ENCODE assay signal across 8 cellular contexts in genomic region chr13:114226699-114227323, GRCh38. TPM values are rescaled to one million over a fixed set of nuclear protein-coding genes. Genes with fewer than 3 reads are reported as not detected.
DNase-seq lines count a peak whose midpoint lies in the region; ATAC-seq, FAIRE-seq and TF ChIP-seq lines count a peak whose summit lies in the region.

No MANE protein-coding gene starts in this region.

- peak; percentile 99 for TF ChIP-seq CTCF in DND-41 (IDR thresholded peaks at IDR 0.05; ENCODE audit: borderline replicate concordance, extremely low read depth, low read length, poor library complexity, severe bottlenecking)
- TF ChIP-seq CTCF in pancreas (IDR thresholded peaks at IDR 0.05) = peak; percentile 69 to 91 (median 82)
- TF ChIP-seq CTCF in type B pancreatic cell (conservative IDR thresholded peaks at IDR 0.05) = peak; percentile 95

- H2AFZ ChIP-seq in DND-41 (ENCODE audit: low read depth, low read length) (no peak overlapping the region), GM23248 (no peak overlapping the region)

- H3K4me3 Mint-ChIP-seq in type B pancreatic cell = no peak overlapping the region

- no peak for FAIRE-seq in pancreas (lab: Jason Lieb, UNC)

- H3K79me2 ChIP-seq in DND-41 (ENCODE audit: insufficient read depth, low read length) = no peaks in the 10 kb centered on the region
- H3K79me2 ChIP-seq in GM23248 (ENCODE audit: insufficient read depth) = no peaks in the 10 kb centered on the region

- H3K4me1 ChIP-seq in DND-41 (ENCODE audit: insufficient read depth, low read length) = peaks cover 13% of the 10 kb centered on the region
- peaks cover 18% of the 10 kb centered on the region for H3K4me1 ChIP-seq in GM23248 (ENCODE audit: insufficient read depth)
- H3K4me1 ChIP-seq in pancreas = peaks cover 5 to 9% (median 9%) of the 10 kb centered on the region in 3 donors

- no peaks in the 10 kb centered on the region for H3K36me3 Mint-ChIP-seq in type B pancreatic cell

- H3K9me3 ChIP-seq in DND-41 (ENCODE audit: insufficient read depth, low read length, severe bottlenecking) (no peaks in the 10 kb centered on the region), GM23248 (ENCODE audit: low read depth) (no peaks in the 10 kb centered on the region), MG63 (no peaks in the 10 kb centered on the region), pancreas (no peaks in the 10 kb centered on the region)

- no peaks in the 10 kb centered on the region for H3K9me2 ChIP-seq in GM23248 (ENCODE audit: insufficient read depth)

- 6 to 11% methylated on average over 18 to 19 of the region's 19 CpGs for WGBS in GM23248 (ENCODE audit: low coverage in 1 of 2, low lambda C conversion rate in 2 of 2, missing lambda C conversion rate in 2 of 2), 2 experiments
- WGBS in pancreas, 2 donors = 2 to 5% methylated on average over 19 of the region's 19 CpGs

- in situ Hi-C loops in GM23248 (cut with MboI) (no loop called here), SK-MEL-5 (cut with HindIII; ENCODE audit: low pct_unique_long_range_greater_than_20kb, low sequenced_read_pairs) (no loop called here)

- H3K27me3 ChIP-seq in DND-41 (ENCODE audit: insufficient read depth, low read length, poor library complexity) (peaks cover 7% of the 10 kb centered on the region), GM23248 (replicated peaks; ENCODE audit: insufficient read depth) (no peaks in the 10 kb centered on the region), MG63 (no peaks in the 10 kb centered on the region), pancreas (no peaks in the 10 kb centered on the region)

- H3K9ac ChIP-seq in DND-41 (ENCODE audit: low read depth, low read length) = no peak overlapping the region
- no peak overlapping the region for H3K9ac ChIP-seq in GM23248

- peaks cover 11% of the 10 kb centered on the region for H3F3A ChIP-seq in GM23248 (ENCODE audit: insufficient read depth)

- H3K9me3 Mint-ChIP-seq in type B pancreatic cell = no peaks in the 10 kb centered on the region

- H3K4me3 ChIP-seq in DND-41 (ENCODE audit: low read depth in 1 of 2, low read length in 2 of 2) = no peak overlapping the region
- H3K4me3 ChIP-seq in GM23248 = no peak overlapping the region
- no peak overlapping the region for H3K4me3 ChIP-seq in MG63
- no peak overlapping the region for H3K4me3 ChIP-seq in pancreas

- H3K27ac Mint-ChIP-seq in type B pancreatic cell = no peak overlapping the region

- DNase-seq in DND-41 = peak; percentile 78
- DNase-seq in GM23248 = peak; percentile 89
- DNase-seq in MG63 = peak; percentile 68
- DNase-seq in SK-MEL-5 (ENCODE audit: low read depth, low spot score) = peak; percentile 87
- peak; percentile 76 for DNase-seq in activated gamma-delta T cell treated with anti-CD3 and anti-CD28 coated beads, Interleukin-2, amount 50 U/mL, for 16 hours (ENCODE audit: low read depth)
- DNase-seq in globus pallidus (ENCODE audit: low spot score) = peak; percentile 85
- DNase-seq in pancreas = peak; percentile 80 to 94 (median 90)
- peak; percentile 88 for DNase-seq in type B pancreatic cell (ENCODE audit: extremely low spot score, unreplicated experiment)

- intact Hi-C loops in pancreas (cut with DNase I) = loop anchor here in 1 of 3 donors (5.0 kb wide), 1 partner anchor 275 kb away; no protein-coding TSS in a partner anchor

- H3K4me1 Mint-ChIP-seq in type B pancreatic cell (ENCODE audit: unreplicated experiment) = peaks cover 20% of the 10 kb centered on the region

- no peaks in the 10 kb centered on the region for H4K20me1 ChIP-seq in DND-41 (ENCODE audit: insufficient read depth, low read length)
- H4K20me1 ChIP-seq in GM23248 (ENCODE audit: insufficient read depth) = no peaks in the 10 kb centered on the region

- H3K4me2 ChIP-seq in DND-41 (ENCODE audit: insufficient read depth, low read length) (no peak overlapping the region; the same call in 1 of the 2 replicates), GM23248 (ENCODE audit: unreplicated experiment) (no peak overlapping the region)

- 0 out of 2 replicates have a peak overlapping the region, but pooled peaks have one; percentile 4 for H3K27ac ChIP-seq in DND-41 (ENCODE audit: low read length)
- no peak overlapping the region for H3K27ac ChIP-seq in GM23248
- H3K27ac ChIP-seq in pancreas = no peak overlapping the region

- peaks cover 46% of the 10 kb centered on the region for H3K27me3 Mint-ChIP-seq in type B pancreatic cell

- H3K36me3 ChIP-seq in DND-41 (ENCODE audit: insufficient read depth, low read length) = no peaks in the 10 kb centered on the region
- H3K36me3 ChIP-seq in GM23248 (ENCODE audit: low read depth) = no peaks in the 10 kb centered on the region
- H3K36me3 ChIP-seq in MG63 = no peaks in the 10 kb centered on the region
- H3K36me3 ChIP-seq in pancreas = no peaks in the 10 kb centered on the region

- peak; percentile 93 for ATAC-seq in DND-41 (ENCODE audit: insufficient read depth, low read depth)
- ATAC-seq in pancreas = peak; percentile 89 to 96 (median 95)

RNA-seq across cellular contexts. Expression of gene CDC16, which starts 7.9 kb away (rescaled TPM):
- 60.2 and 70.7 TPM in 2 replicates for total RNA-seq in GM23248 (2014; rRNA removed; shearing (Covaris generic))
- 80.0 and 80.5 TPM in 2 replicates for polyA plus RNA-seq in GM23248 (2016; fragmentation: Nextera tagmentation; extraction: Ambion mirVana)
- 71.6 and 76.6 TPM in 2 replicates for total RNA-seq in MG63 (2014; rRNA removed; shearing (Covaris generic); ENCODE audit: low replicate concordance)
- 151 and 158 TPM in 2 replicates for total RNA-seq in SK-MEL-5 (2014; rRNA removed; shearing (Covaris generic))
- polyA plus RNA-seq in SK-MEL-5 (2015; cell fraction: cytosol; rRNA removed) = 112 and 116 TPM in 2 replicates
- 929 and 1,083 TPM in 2 replicates for polyA plus RNA-seq in SK-MEL-5 (2015; cell fraction: nucleus; rRNA removed)
- total RNA-seq in pancreas = 10 to 100 TPM; 28.7 to 39.1 (median 30.2) TPM
- polyA plus RNA-seq in pancreas = 10 to 100 TPM; 45.2 to 71.1 TPM
- 66.4 and 81.7 TPM in 2 replicates for total RNA-seq in type B pancreatic cell (ENCODE audit: low replicate concordance)

RNA-seq across cellular contexts. Expression of gene CFAP97D2, which starts 47.8 kb away (rescaled TPM):
- not detected in 2 replicates for total RNA-seq in GM23248 (2014; rRNA removed; shearing (Covaris generic))
- polyA plus RNA-seq in GM23248 (2016; fragmentation: Nextera tagmentation; extraction: Ambion mirVana) = not detected in 2 replicates
- total RNA-seq in MG63 (2014; rRNA removed; shearing (Covaris generic); ENCODE audit: low replicate concordance) = not detected in 2 replicates
- total RNA-seq in SK-MEL-5 (2014; rRNA removed; shearing (Covaris generic)) = not detected in 2 replicates
- polyA plus RNA-seq in SK-MEL-5 (2015; cell fraction: cytosol; rRNA removed) = not detected in 2 replicates
- not detected in 2 replicates for polyA plus RNA-seq in SK-MEL-5 (2015; cell fraction: nucleus; rRNA removed)
- 1 to 10 TPM in 5 of 6 donors, under 1 TPM in 1; 0.75 to 5.8 (median 3.3) TPM for total RNA-seq in pancreas
- 1 to 10 TPM; 1.2 to 3.0 TPM for polyA plus RNA-seq in pancreas
- not detected in 2 replicates for total RNA-seq in type B pancreatic cell (ENCODE audit: low replicate concordance)

RNA-seq across cellular contexts. Expression of gene UPF3A, which starts 54.6 kb away (rescaled TPM):
- total RNA-seq in GM23248 (2014; rRNA removed; shearing (Covaris generic)) = 25.3 and 34.0 TPM in 2 replicates
- polyA plus RNA-seq in GM23248 (2016; fragmentation: Nextera tagmentation; extraction: Ambion mirVana) = 50.2 and 50.8 TPM in 2 replicates
- 15.4 and 18.1 TPM in 2 replicates for total RNA-seq in MG63 (2014; rRNA removed; shearing (Covaris generic); ENCODE audit: low replicate concordance)
- 23.6 and 24.2 TPM in 2 replicates for total RNA-seq in SK-MEL-5 (2014; rRNA removed; shearing (Covaris generic))
- polyA plus RNA-seq in SK-MEL-5 (2015; cell fraction: cytosol; rRNA removed) = 22.7 and 37.8 TPM in 2 replicates
- polyA plus RNA-seq in SK-MEL-5 (2015; cell fraction: nucleus; rRNA removed) = 225 and 281 TPM in 2 replicates
- 10 to 100 TPM; 17.1 to 32.5 (median 24.0) TPM for total RNA-seq in pancreas
- 10 to 100 TPM; 64.6 to 73.8 TPM for polyA plus RNA-seq in pancreas
- 47.8 and 91.8 TPM in 2 replicates for total RNA-seq in type B pancreatic cell (ENCODE audit: low replicate concordance)
